Comparison of ENCODE assay signal across 1 cellular context in the genomic region with DNA sequence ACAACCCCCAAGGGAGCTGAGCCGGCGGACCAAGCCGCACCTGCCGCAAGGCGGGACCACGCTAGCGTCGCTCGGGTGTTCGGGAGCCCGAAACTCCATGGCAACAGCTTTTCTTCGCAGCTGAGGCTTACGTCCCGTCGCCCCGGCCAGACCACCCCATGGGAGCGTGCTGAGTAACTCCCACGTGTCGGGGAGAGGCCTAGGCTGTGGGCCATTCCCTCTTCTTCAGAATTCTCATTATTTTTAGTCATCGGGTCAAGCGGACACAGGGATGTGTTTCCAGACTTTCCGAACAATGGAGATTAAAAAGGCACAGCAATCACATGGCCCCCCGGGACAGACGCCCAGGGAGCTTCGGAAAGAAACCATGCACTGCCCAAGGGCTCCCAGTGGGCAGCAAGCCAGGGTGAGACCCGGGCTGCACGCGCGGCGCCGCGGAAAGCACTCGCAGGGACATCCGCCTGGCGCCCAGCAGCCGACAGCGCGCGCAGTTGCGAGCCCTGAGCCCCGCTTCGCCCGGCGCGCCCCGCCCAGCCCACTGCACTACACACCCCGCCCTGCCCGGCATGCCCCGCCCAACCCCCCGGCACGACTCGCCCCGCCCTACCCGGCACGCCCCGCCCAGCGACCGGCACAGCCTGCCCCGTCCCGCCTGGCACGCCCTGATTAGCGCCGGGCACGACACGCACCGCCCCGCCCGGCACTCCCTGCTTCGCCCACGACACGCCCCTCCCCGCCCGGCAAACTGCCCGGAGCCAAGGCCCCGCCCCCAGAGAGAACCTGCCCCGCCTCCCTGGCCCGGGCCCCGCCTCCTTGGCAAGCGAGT.
TF ChIP-seq lines count a peak whose summit lies in the region.

No MANE protein-coding gene starts in this region.

TF ChIP-seq in WTC11, 78 proteins besides CTCF, POLR2A, EP300 and RAD21 (continued from another document):
- TF ChIP-seq STAT6 (CRISPR knock-in tag; conservative IDR thresholded peaks at IDR 0.05; ENCODE audit: low read depth) (no peak), ZNF396 (CRISPR knock-in tag; IDR thresholded peaks at IDR 0.05; ENCODE audit: borderline replicate concordance) (no peak)
